ENCODE assay signal across 14 cellular contexts in genomic region chr1:15916916-15917315, GRCh38. TPM values are rescaled to one million over a fixed set of nuclear protein-coding genes. Genes with fewer than 3 reads are reported as not detected.
A peak's percentile ranks its signal among the peaks of the same experiment; 100 is the strongest.
DNase-seq lines count a peak whose midpoint lies in the region; ATAC-seq, FAIRE-seq and TF ChIP-seq lines count a peak whose summit lies in the region.
"Had no signal": no experiment of that assay in that cellular context is flagged by ENCODE, and none has a peak within 500 bp of the region (broad histone marks: within the 10 kb centered on the region; RNA-seq: fewer than 3 reads in every experiment).

No MANE protein-coding gene starts in this region.

- POLR2A ChIA-PET in A549 (lab: Yijun Ruan, JAX): interaction anchor here (0.6 kb wide), 1 partner anchor 84 kb away, joined by 8 read pairs; no protein-coding TSS in a partner anchor
- POLR2A ChIA-PET in CD4-positive, alpha-beta memory T cell (lab: Charles Lee; ENCODE audit: partially characterized antibody): interaction anchor here (1.2 to 2.3 kb wide), 2 partner anchors 69 to 83 kb away, joined by 4 to 8 read pairs; partner anchors contain the start of gene SPEN
- POLR2A ChIA-PET in activated CD8-positive, alpha-beta T cell treated with anti-CD3 and anti-CD28 coated beads for 36 hours (lab: Charles Lee): interaction anchor here (0.9 to 2.1 kb wide), 4 partner anchors 9 to 82 kb away, joined by 3 to 7 read pairs (median 4); no protein-coding TSS in a partner anchor

- H3K27me3 ChIP-seq in CD4-positive, alpha-beta memory T cell (ENCODE audit: insufficient read depth, low read length): no peaks in the 10 kb centered on the region
- no peaks in the 10 kb centered on the region for H3K27me3 ChIP-seq in keratinocyte (ENCODE audit: control insufficient read depth, extremely low read depth, insufficient read depth, low read length)

- peaks cover 54% of the 10 kb centered on the region for H3K79me2 ChIP-seq in keratinocyte (ENCODE audit: control insufficient read depth, insufficient read depth, low read length)

- 95% methylated on average over 7 of the region's 7 CpGs for WGBS in A549 (ENCODE audit: missing lambda C conversion rate)

- H3K27me3 Mint-ChIP-seq in CD4-positive, alpha-beta memory T cell: no peaks in the 10 kb centered on the region
- no peaks in the 10 kb centered on the region for H3K27me3 Mint-ChIP-seq in activated CD8-positive, alpha-beta T cell treated with anti-CD3 and anti-CD28 coated beads for 36 hours

- no peak for TF ChIP-seq EP300 in A549 (IDR thresholded peaks at IDR 0.05)

- no peak overlapping the region for H3K4me3 ChIP-seq in A549
- no peak overlapping the region for H3K4me3 ChIP-seq in CD4-positive, alpha-beta memory T cell (ENCODE audit: low read length in 2 of 2)
- no peak overlapping the region for H3K4me3 ChIP-seq in keratinocyte (ENCODE audit: control insufficient read depth in 2 of 3, extremely low read depth in 1 of 3, insufficient read depth in 2 of 3, low read depth in 1 of 3, low read length in 3 of 3)
- no peak overlapping the region for H3K4me3 ChIP-seq in mucosa of descending colon

- FAIRE-seq in A549 (lab: Jason Lieb, UNC) (no peak), keratinocyte (lab: Jason Lieb, UNC) (no peak)
- FAIRE-seq: TTC549 had no signal

- no peak for TF ChIP-seq RAD21 in A549 (conservative IDR thresholded peaks at IDR 0.05 in 1 of 2, IDR thresholded peaks at IDR 0.05 in 1 of 2)

- H4K20me1 ChIP-seq in keratinocyte (ENCODE audit: control insufficient read depth, extremely low read depth, insufficient read depth, low read length): no peaks in the 10 kb centered on the region

- H3K9ac ChIP-seq in keratinocyte (ENCODE audit: control insufficient read depth, extremely low read depth, insufficient read depth, low read length): no peak overlapping the region

- intact Hi-C loops in CD4-positive, alpha-beta memory T cell (cut with micrococcal nuclease): loop anchor here (5.0 kb wide), 1 partner anchor 100 kb away; no protein-coding TSS in a partner anchor
- intact Hi-C loops in activated CD8-positive, alpha-beta T cell treated with anti-CD3 and anti-CD28 coated beads for 36 hours (cut with micrococcal nuclease): loop anchor here (5.0 kb wide), 2 partner anchors 50 to 80 kb away; no protein-coding TSS in a partner anchor
- intact Hi-C loops in mucosa of descending colon (cut with DNase I, micrococcal nuclease): no loop called here

- H2AFZ ChIP-seq in keratinocyte (ENCODE audit: control insufficient read depth, low read length): no peak overlapping the region

- H3K27ac ChIP-seq in A549 (peak overlapping the region; percentile 18 to 66; a peak in 4 of 6 replicates), keratinocyte (ENCODE audit: control insufficient read depth, insufficient read depth, low read length) (peak overlapping the region; percentile 60)
- no peak overlapping the region for H3K27ac ChIP-seq in CD4-positive, alpha-beta memory T cell (ENCODE audit: low read depth, low read length)

- H3K9me1 ChIP-seq in keratinocyte (ENCODE audit: control insufficient read depth, extremely low read depth, insufficient read depth, low read length): no peaks in the 10 kb centered on the region

- dilution Hi-C loops in keratinocyte (cut with MboI; ENCODE audit: extremely low pct_ligation_motif_present, low sequenced_read_pairs): no loop called here

- H3K36me3 ChIP-seq in CD4-positive, alpha-beta memory T cell (ENCODE audit: insufficient read depth, low read length): peaks cover 13% of the 10 kb centered on the region
- H3K36me3 ChIP-seq in keratinocyte (ENCODE audit: control insufficient read depth in 2 of 2, extremely low read depth in 1 of 2, insufficient read depth in 2 of 2, low read length in 2 of 2): peaks cover 3 to 23% of the 10 kb centered on the region in 2 experiments
- H3K36me3 ChIP-seq in mucosa of descending colon (ENCODE audit: low read depth): peaks cover 5% of the 10 kb centered on the region

- H3K4me2 ChIP-seq in A549 (0 out of 3 replicates have a peak overlapping the region, but pooled peaks have one; percentile 22), keratinocyte (ENCODE audit: control insufficient read depth, extremely low read depth, insufficient read depth, low read depth, low read length) (peak overlapping the region; percentile 1)

- H3K9me3 ChIP-seq in A549: no peaks in the 10 kb centered on the region
- H3K9me3 ChIP-seq in CD4-positive, alpha-beta memory T cell (ENCODE audit: control insufficient read depth in 1 of 2, low read length in 2 of 2): no peaks in the 10 kb centered on the region
- no peaks in the 10 kb centered on the region for H3K9me3 ChIP-seq in keratinocyte (ENCODE audit: control insufficient read depth, low read depth, low read length)
- no peaks in the 10 kb centered on the region for H3K9me3 ChIP-seq in mucosa of descending colon

- peaks cover 44 to 68% of the 10 kb centered on the region in 2 donors for H3K36me3 Mint-ChIP-seq in CD4-positive, alpha-beta memory T cell
- H3K36me3 Mint-ChIP-seq in activated CD8-positive, alpha-beta T cell treated with anti-CD3 and anti-CD28 coated beads for 36 hours (ENCODE audit: low read depth): peaks cover 64% of the 10 kb centered on the region

- H3K4me3 Mint-ChIP-seq in CD4-positive, alpha-beta memory T cell: peak overlapping the region in 7 of 8 donors; percentile 27 to 74 (median 59)
- peak overlapping the region; percentile 8 for H3K4me3 Mint-ChIP-seq in activated CD8-positive, alpha-beta T cell treated with anti-CD3 and anti-CD28 coated beads for 36 hours

- no peak for ATAC-seq in A549
- no peak for ATAC-seq in activated CD8-positive, alpha-beta T cell treated with anti-CD3 and anti-CD28 coated beads for 36 hours
- no peak for ATAC-seq in GM18861 (IDR thresholded peaks at IDR 0.05; ENCODE audit: unreplicated experiment)
- no peak for ATAC-seq in GM18502 (IDR thresholded peaks at IDR 0.05; ENCODE audit: poor library complexity, unreplicated experiment)
- ATAC-seq in mucosa of descending colon: no peak

- H3K9me3 Mint-ChIP-seq in CD4-positive, alpha-beta memory T cell: no peaks in the 10 kb centered on the region
- H3K9me3 Mint-ChIP-seq in activated CD8-positive, alpha-beta T cell treated with anti-CD3 and anti-CD28 coated beads for 36 hours: no peaks in the 10 kb centered on the region

- H3K27ac Mint-ChIP-seq in CD4-positive, alpha-beta memory T cell: peak overlapping the region; percentile 6 to 85 (median 61)
- H3K27ac Mint-ChIP-seq in activated CD8-positive, alpha-beta T cell treated with anti-CD3 and anti-CD28 coated beads for 36 hours: peak overlapping the region; percentile 80

- 0 out of 3 replicates have a peak, but pooled peaks cover 10% of the 10 kb centered on the region for H3K4me1 ChIP-seq in A549
- H3K4me1 ChIP-seq in CD4-positive, alpha-beta memory T cell (ENCODE audit: insufficient read depth, low read length): peaks cover 29% of the 10 kb centered on the region
- peaks cover 29% of the 10 kb centered on the region for H3K4me1 ChIP-seq in keratinocyte (ENCODE audit: control insufficient read depth, extremely low read depth, insufficient read depth, low read length)
- no peaks in the 10 kb centered on the region for H3K4me1 ChIP-seq in mucosa of descending colon (ENCODE audit: low read depth)

- CTCF ChIA-PET in A549 (lab: Yijun Ruan, JAX): interaction anchor here (2.6 kb wide), 1 partner anchor 125 kb away, joined by 6 read pairs; no protein-coding TSS in a partner anchor
- CTCF ChIA-PET in CD4-positive, alpha-beta memory T cell (lab: Charles Lee; ENCODE audit: partially characterized antibody): interaction anchor here (0.5 to 1.8 kb wide), 2 partner anchors 68 to 101 kb away, joined by 4 to 10 read pairs; no protein-coding TSS in a partner anchor
- CTCF ChIA-PET in activated CD8-positive, alpha-beta T cell treated with anti-CD3 and anti-CD28 coated beads for 36 hours (lab: Charles Lee): interaction anchor here (1.1 to 2.7 kb wide), 3 partner anchors 60 to 102 kb away, joined by 3 to 8 read pairs (median 4); partner anchors contain the start of gene ZBTB17

- DNase-seq in A549 (ENCODE audit: low read depth in 1 of 2, low spot score in 1 of 2) (no peak), keratinocyte (ENCODE audit: low read depth, low spot score) (no peak), MV-4-11 (lab: John Stamatoyannopoulos, UW) (no peak), mucosa of descending colon (no peak)
- no peak for DNase-seq in CD4-positive, alpha-beta memory T cell
- no peak for DNase-seq in activated CD8-positive, alpha-beta T cell treated with anti-CD3 and anti-CD28 coated beads for 36 hours
- DNase-seq: activated T-cell treated with anti-CD3 and anti-CD28 coated beads, Interleukin-2, amount 50 U/mL, for 1 hour; central memory CD4-positive, alpha-beta T cell; NCI-H2081; OCI-M1; stimulated activated naive CD4-positive, alpha-beta T cell had no signal

- H3K4me1 Mint-ChIP-seq in CD4-positive, alpha-beta memory T cell: peaks cover 16 to 45% (median 33%) of the 10 kb centered on the region in 4 donors
- H3K4me1 Mint-ChIP-seq in activated CD8-positive, alpha-beta T cell treated with anti-CD3 and anti-CD28 coated beads for 36 hours (ENCODE audit: low read depth): peaks cover 57% of the 10 kb centered on the region

- TF ChIP-seq POLR2A in A549 (IDR thresholded peaks at IDR 0.05; ENCODE audit: low read length): no peak

- TF ChIP-seq CTCF in A549 (IDR thresholded peaks at IDR 0.05) (no peak), keratinocyte (optimal IDR thresholded peaks at IDR 0.05 in 1 of 3, IDR thresholded peaks at IDR 0.05 in 1 of 3, conservative IDR thresholded peaks at IDR 0.05 in 1 of 3; ENCODE audit: extremely low read depth in 1 of 3, insufficient read depth in 2 of 3, low read length in 3 of 3) (no peak), mucosa of descending colon (IDR thresholded peaks at IDR 0.05) (no peak)
- no peak for TF ChIP-seq CTCF in activated CD8-positive, alpha-beta T cell treated with anti-CD3 and anti-CD28 coated beads for 36 hours (IDR thresholded peaks at IDR 0.05)

RNA-seq across cellular contexts. Expression of gene ZBTB17, which starts 59.0 kb away (rescaled TPM):
- polyA plus RNA-seq in A549 (2011; rRNA removed): 13.8 and 14.9 TPM in 2 replicates
- polyA plus RNA-seq in A549 (2012; cell fraction: cytosol; rRNA removed): 25.2 and 31.8 TPM in 2 replicates
- 90.2 and 116 TPM in 2 replicates for polyA plus RNA-seq in A549 (2012; cell fraction: nucleus; rRNA removed)
- polyA plus RNA-seq in A549 (2017; fragmentation: RNase III; extraction: RNeasy Plus Mini Kit Qiagen cat#74134 plus additional on column Dnase treatment): 14.1 to 17.6 TPM (median 16.5 TPM) in 3 replicates
- 19.2 and 28.2 TPM in 2 replicates for polyA minus RNA-seq in A549 (2011; rRNA and poly(A)+ RNA removed)
- 10 to 100 TPM; 52.6 to 61.0 TPM for total RNA-seq in CD4-positive, alpha-beta memory T cell
- polyA plus RNA-seq in CD4-positive, alpha-beta memory T cell: 10 to 100 TPM in 1 of 2 donors, 1 to 10 TPM in 1; 5.2 to 24.3 TPM
- 10 to 100 TPM; 44.1 to 45.7 TPM for total RNA-seq in activated CD8-positive, alpha-beta T cell treated with anti-CD3 and anti-CD28 coated beads for 36 hours
- polyA plus RNA-seq in keratinocyte: 18.4 to 46.0 TPM (median 19.7 TPM) in 3 replicates
- polyA plus RNA-seq in keratinocyte (2011; ENCODE audit: low read depth): 19.9 TPM
- 14.4 and 22.8 TPM in 2 replicates for polyA plus RNA-seq in keratinocyte (2011; cell fraction: cytosol; rRNA removed)
- 54.4 and 73.4 TPM in 2 replicates for polyA plus RNA-seq in keratinocyte (2011; cell fraction: nucleus; rRNA removed)
- polyA plus RNA-seq in keratinocyte (2012; ENCODE audit: low replicate concordance): 17.7 and 30.4 TPM in 2 replicates
- 30.1 to 46.5 TPM (median 44.2 TPM) in 3 replicates for polyA minus RNA-seq in keratinocyte
- polyA minus RNA-seq in keratinocyte (2011; cell fraction: cytosol; rRNA and poly(A)+ RNA removed): 45.1 TPM
- polyA minus RNA-seq in keratinocyte (2011; cell fraction: nucleus; rRNA and poly(A)+ RNA removed): 27.1 and 27.3 TPM in 2 replicates
- 10 to 100 TPM; 29.2 to 40.8 (median 34.6) TPM for total RNA-seq in mucosa of descending colon

Comparison
In these comparisons a context has a peak if more than half of its experiments do, and no peak if none do; other contexts are left out.
1. intact Hi-C loops: an anchor here in CD4-positive, alpha-beta memory T cell (5.0 kb wide) and activated CD8-positive, alpha-beta T cell treated with anti-CD3 and anti-CD28 coated beads for 36 hours (5.0 kb wide); none called in mucosa of descending colon.